23 cellular contexts compared by ENCODE assay signal in the genomic region with DNA sequence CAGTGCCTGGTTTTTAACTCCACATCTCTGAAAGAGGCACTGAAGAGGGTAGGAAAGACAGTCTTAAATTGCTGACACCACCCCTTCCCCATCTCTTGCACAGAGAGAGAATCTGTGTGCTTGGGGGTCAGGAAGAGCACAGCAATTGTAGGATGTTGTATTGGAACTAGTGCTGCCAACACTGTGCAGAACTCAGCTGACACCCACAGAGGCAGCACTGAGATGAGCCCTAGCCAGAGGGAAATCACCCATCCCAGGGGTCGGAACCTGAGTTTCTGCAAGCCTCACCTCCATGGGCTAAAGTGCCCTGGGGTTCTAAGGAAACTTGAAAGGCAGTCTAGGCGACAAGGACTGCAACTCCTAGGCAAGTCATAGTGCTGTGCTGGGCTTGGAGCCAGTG. TPM values are rescaled to one million over a fixed set of nuclear protein-coding genes. Genes with fewer than 3 reads are reported as not detected.
A peak's percentile ranks its signal among the peaks of the same experiment; 100 is the strongest.
DNase-seq lines count a peak whose midpoint lies in the region; ATAC-seq and TF ChIP-seq lines count a peak whose summit lies in the region.
"Had no signal": no experiment of that assay in that cellular context is flagged by ENCODE, and none has a peak within 500 bp of the region (broad histone marks: within the 10 kb centered on the region; RNA-seq: fewer than 3 reads in every experiment).

No MANE protein-coding gene starts in this region.

- H3K4me3 Mint-ChIP-seq in GM23338 (no peak overlapping the region), neural progenitor cell (no peak overlapping the region)
- H3K4me3 Mint-ChIP-seq: CD14-positive monocyte; CD8-positive, alpha-beta memory T cell had no signal

- no peaks in the 10 kb centered on the region for H3K9me3 ChIP-seq in neural progenitor cell (ENCODE audit: low read depth)
- H3K9me3 ChIP-seq: A549 had no signal

- peaks cover 1% of the 10 kb centered on the region for H3K27me3 Mint-ChIP-seq in GM23338 (ENCODE audit: insufficient read depth, low read depth, poor library complexity)
- no peaks in the 10 kb centered on the region for H3K27me3 Mint-ChIP-seq in neural progenitor cell (ENCODE audit: insufficient read depth, low read depth)

- H3K79me2 ChIP-seq in GM23338 (replicated peaks; ENCODE audit: insufficient read depth) (no peaks in the 10 kb centered on the region), neural progenitor cell (ENCODE audit: low read depth) (no peaks in the 10 kb centered on the region)

- H3K4me1 ChIP-seq in GM23338 (ENCODE audit: insufficient read depth) = peaks cover 26% of the 10 kb centered on the region
- H3K4me1 ChIP-seq in neural progenitor cell = peaks cover 6% of the 10 kb centered on the region
- H3K4me1 ChIP-seq: A549 had no signal

- ATAC-seq in GM23338 (peak; percentile 77), sciatic nerve (no peak), GM18907 (IDR thresholded peaks at IDR 0.05; ENCODE audit: unreplicated experiment) (no peak)
- ATAC-seq: A549 had no signal

- H3F3A ChIP-seq in GM23338 (replicated peaks; ENCODE audit: low read depth) (no peaks in the 10 kb centered on the region), neural progenitor cell (ENCODE audit: low read depth) (no peaks in the 10 kb centered on the region)

- TF ChIP-seq CTCF in GM23338 (conservative IDR thresholded peaks at IDR 0.05; ENCODE audit: low read depth in 2 of 2) (no peak), VCaP (conservative IDR thresholded peaks at IDR 0.05) (no peak), neural progenitor cell (IDR thresholded peaks at IDR 0.05) (no peak)

- intact Hi-C loops in sciatic nerve (cut with DNase I) = no loop called here

- H2AFZ ChIP-seq in GM23338 (peak overlapping the region; percentile 43; the same call in 1 of the 2 replicates), neural progenitor cell (replicated peaks) (peak overlapping the region; percentile 22)
- H2AFZ ChIP-seq: GM23248 had no signal

- H4K20me1 ChIP-seq in GM23338 (replicated peaks; ENCODE audit: insufficient read depth) (no peaks in the 10 kb centered on the region), neural progenitor cell (ENCODE audit: low read depth) (no peaks in the 10 kb centered on the region)

- H3K4me3 ChIP-seq in GM23338 (no peak overlapping the region), neural progenitor cell (no peak overlapping the region)
- H3K4me3 ChIP-seq: A549, GM23248 had no signal

- no peak overlapping the region for H3K4me2 ChIP-seq in GM23338
- H3K4me2 ChIP-seq in neural progenitor cell = no peak overlapping the region
- H3K4me2 ChIP-seq: A549 had no signal

- H3K27ac ChIP-seq in GM23338 (ENCODE audit: low read depth) = no peak overlapping the region
- H3K27ac ChIP-seq in VCaP = peak overlapping the region; percentile 46; the same call in 1 of the 2 replicates
- peak overlapping the region; percentile 79 for H3K27ac ChIP-seq in epithelial cell of prostate
- H3K27ac ChIP-seq in neural progenitor cell = no peak overlapping the region
- H3K27ac ChIP-seq: A549, GM23248, HL-60 had no signal

- H3K9me2 ChIP-seq in GM23338 (ENCODE audit: insufficient read depth) = peaks cover 4% of the 10 kb centered on the region; the same call in 1 of the 2 replicates

- H3K9ac ChIP-seq in neural progenitor cell = no peak overlapping the region
- H3K9ac ChIP-seq: GM23248 had no signal

- DNase-seq in GM23338 (ENCODE audit: low spot score) (peak; percentile 12), epithelial cell of prostate (ENCODE audit: low read depth, low spot score) (no peak), neural progenitor cell (ENCODE audit: low spot score) (no peak), sciatic nerve (ENCODE audit: low spot score) (no peak), SW480 (ENCODE audit: low spot score) (no peak)
- DNase-seq: CD8-positive, alpha-beta memory T cell; DMS 273 treated with DMSO at 0.1 percent for 48 hours; DMS79 treated with DMSO at 0.1 percent for 48 hours; GM23248; NCI-H1048; NCI-H1417; NCI-H1694 treated with DMSO at 0.1 percent for 48 hours; NCI-H2081; NCI-H226; NCI-H510A; NCI-H69; RPMI8226; SHP77 had no signal

- H3K36me3 ChIP-seq in GM23338 (ENCODE audit: insufficient read depth) (no peaks in the 10 kb centered on the region), neural progenitor cell (no peaks in the 10 kb centered on the region)

- peaks cover 27% of the 10 kb centered on the region for H3K4me1 Mint-ChIP-seq in GM23338
- H3K4me1 Mint-ChIP-seq in neural progenitor cell = no peaks in the 10 kb centered on the region
- H3K4me1 Mint-ChIP-seq: CD14-positive monocyte; CD8-positive, alpha-beta memory T cell had no signal

- H3K36me3 Mint-ChIP-seq in GM23338 (ENCODE audit: low read depth) = no peaks in the 10 kb centered on the region
- no peaks in the 10 kb centered on the region for H3K36me3 Mint-ChIP-seq in neural progenitor cell
- H3K36me3 Mint-ChIP-seq: CD14-positive monocyte had no signal

- no peak overlapping the region for H3K27ac Mint-ChIP-seq in GM23338
- H3K27ac Mint-ChIP-seq in neural progenitor cell = no peak overlapping the region
- H3K27ac Mint-ChIP-seq: CD8-positive, alpha-beta memory T cell had no signal

- H3K27me3 ChIP-seq in GM23338 (ENCODE audit: insufficient read depth) (no peaks in the 10 kb centered on the region), neural progenitor cell (no peaks in the 10 kb centered on the region)

- H3K9me3 Mint-ChIP-seq in GM23338 = no peaks in the 10 kb centered on the region
- peaks cover 2% of the 10 kb centered on the region for H3K9me3 Mint-ChIP-seq in neural progenitor cell
- H3K9me3 Mint-ChIP-seq: CD14-positive monocyte; CD8-positive, alpha-beta memory T cell had no signal

TF ChIP-seq in GM23338, 12 proteins besides CTCF, POLR2A, EP300 and RAD21 (continues in another document):
- TF ChIP-seq, protein P1, sequence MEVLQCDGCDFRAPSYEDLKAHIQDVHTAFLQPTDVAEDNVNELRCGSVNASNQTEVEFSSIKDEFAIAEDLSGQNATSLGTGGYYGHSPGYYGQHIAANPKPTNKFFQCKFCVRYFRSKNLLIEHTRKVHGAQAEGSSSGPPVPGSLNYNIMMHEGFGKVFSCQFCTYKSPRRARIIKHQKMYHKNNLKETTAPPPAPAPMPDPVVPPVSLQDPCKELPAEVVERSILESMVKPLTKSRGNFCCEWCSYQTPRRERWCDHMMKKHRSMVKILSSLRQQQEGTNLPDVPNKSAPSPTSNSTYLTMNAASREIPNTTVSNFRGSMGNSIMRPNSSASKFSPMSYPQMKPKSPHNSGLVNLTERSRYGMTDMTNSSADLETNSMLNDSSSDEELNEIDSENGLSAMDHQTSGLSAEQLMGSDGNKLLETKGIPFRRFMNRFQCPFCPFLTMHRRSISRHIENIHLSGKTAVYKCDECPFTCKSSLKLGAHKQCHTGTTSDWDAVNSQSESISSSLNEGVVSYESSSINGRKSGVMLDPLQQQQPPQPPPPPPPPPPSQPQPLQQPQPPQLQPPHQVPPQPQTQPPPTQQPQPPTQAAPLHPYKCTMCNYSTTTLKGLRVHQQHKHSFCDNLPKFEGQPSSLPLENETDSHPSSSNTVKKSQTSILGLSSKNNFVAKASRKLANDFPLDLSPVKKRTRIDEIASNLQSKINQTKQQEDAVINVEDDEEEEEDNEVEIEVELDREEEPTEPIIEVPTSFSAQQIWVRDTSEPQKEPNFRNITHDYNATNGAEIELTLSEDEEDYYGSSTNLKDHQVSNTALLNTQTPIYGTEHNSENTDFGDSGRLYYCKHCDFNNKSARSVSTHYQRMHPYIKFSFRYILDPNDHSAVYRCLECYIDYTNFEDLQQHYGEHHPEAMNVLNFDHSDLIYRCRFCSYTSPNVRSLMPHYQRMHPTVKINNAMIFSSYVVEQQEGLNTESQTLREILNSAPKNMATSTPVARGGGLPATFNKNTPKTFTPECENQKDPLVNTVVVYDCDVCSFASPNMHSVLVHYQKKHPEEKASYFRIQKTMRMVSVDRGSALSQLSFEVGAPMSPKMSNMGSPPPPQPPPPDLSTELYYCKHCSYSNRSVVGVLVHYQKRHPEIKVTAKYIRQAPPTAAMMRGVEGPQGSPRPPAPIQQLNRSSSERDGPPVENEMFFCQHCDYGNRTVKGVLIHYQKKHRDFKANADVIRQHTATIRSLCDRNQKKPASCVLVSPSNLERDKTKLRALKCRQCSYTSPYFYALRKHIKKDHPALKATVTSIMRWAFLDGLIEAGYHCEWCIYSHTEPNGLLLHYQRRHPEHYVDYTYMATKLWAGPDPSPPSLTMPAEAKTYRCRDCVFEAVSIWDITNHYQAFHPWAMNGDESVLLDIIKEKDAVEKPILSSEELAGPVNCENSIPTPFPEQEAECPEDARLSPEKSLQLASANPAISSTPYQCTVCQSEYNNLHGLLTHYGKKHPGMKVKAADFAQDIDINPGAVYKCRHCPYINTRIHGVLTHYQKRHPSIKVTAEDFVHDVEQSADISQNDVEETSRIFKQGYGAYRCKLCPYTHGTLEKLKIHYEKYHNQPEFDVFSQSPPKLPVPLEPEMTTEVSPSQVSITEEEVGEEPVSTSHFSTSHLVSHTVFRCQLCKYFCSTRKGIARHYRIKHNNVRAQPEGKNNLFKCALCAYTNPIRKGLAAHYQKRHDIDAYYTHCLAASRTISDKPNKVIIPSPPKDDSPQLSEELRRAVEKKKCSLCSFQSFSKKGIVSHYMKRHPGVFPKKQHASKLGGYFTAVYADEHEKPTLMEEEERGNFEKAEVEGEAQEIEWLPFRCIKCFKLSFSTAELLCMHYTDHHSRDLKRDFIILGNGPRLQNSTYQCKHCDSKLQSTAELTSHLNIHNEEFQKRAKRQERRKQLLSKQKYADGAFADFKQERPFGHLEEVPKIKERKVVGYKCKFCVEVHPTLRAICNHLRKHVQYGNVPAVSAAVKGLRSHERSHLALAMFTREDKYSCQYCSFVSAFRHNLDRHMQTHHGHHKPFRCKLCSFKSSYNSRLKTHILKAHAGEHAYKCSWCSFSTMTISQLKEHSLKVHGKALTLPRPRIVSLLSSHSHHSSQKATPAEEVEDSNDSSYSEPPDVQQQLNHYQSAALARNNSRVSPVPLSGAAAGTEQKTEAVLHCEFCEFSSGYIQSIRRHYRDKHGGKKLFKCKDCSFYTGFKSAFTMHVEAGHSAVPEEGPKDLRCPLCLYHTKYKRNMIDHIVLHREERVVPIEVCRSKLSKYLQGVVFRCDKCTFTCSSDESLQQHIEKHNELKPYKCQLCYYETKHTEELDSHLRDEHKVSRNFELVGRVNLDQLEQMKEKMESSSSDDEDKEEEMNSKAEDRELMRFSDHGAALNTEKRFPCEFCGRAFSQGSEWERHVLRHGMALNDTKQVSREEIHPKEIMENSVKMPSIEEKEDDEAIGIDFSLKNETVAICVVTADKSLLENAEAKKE (CRISPR knock-in tag; IDR thresholded peaks at IDR 0.05) = no peak
- TF ChIP-seq ZNF331 (CRISPR knock-in tag; IDR thresholded peaks at IDR 0.05; ENCODE audit: low read depth) = no peak

RNA-seq across cellular contexts. Expression of a gene that starts 11.0 kb away (rescaled TPM):
- 82.4 and 85.5 TPM in 2 replicates for total RNA-seq in GM23338 (2014; rRNA removed; shearing (Covaris generic))
- 21.3 and 23.5 TPM in 2 replicates for polyA plus RNA-seq in GM23338 (2016; fragmentation: Nextera tagmentation; extraction: Ambion mirVana)
- 47.2 and 53.4 TPM in 2 replicates for total RNA-seq in neural progenitor cell (ENCODE audit: low replicate concordance)
- 51.7 TPM for total RNA-seq in sciatic nerve

Comparison
In these comparisons a context has a peak if more than half of its experiments do, and no peak if none do; other contexts are left out.
1. H3K27ac ChIP-seq: peak in VCaP (single experiment) and epithelial cell of prostate (single experiment); none in GM23338 (single experiment) and neural progenitor cell (single experiment).